Comparison of ENCODE assay signal across 8 cellular contexts in the genomic region with DNA sequence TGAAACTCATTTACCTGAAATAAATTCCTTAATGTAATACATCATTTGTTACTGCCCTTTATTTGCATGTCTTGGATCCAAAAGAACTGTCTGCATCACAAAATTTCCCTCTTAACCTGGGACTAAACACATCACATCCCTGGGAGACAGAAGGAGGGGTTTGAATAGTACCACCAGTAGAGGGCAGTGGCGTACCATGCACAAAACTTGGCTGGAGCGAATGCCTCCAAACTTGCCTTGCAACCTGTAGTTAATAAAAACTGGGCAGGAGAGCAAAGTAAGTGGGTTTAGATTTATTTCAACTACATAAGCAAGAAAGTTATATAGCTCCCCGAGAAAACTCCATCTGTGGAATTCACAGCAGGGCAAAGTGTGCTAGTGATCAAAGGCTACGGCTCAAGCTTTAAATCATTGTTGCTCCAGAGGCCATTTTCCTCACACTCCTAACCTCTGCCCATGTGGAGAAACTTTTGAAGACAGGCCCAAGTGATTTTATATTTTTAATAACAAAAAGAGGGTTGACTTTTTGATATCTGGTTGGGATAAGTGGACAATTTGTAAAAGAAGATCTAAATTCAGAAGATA.
DNase-seq lines count a peak whose midpoint lies in the region.

No MANE protein-coding gene starts in this region.

- H3K4me3 ChIP-seq in H7 (ENCODE audit: insufficient read depth, low read depth, low read length) = no peak overlapping the region

- DNase-seq in activated CD8-positive, alpha-beta memory T cell treated with anti-CD3 and anti-CD28 coated beads for 48 hours (ENCODE audit: low read depth in 2 of 3, low spot score in 2 of 3) = peak in 2 of 3 experiments; percentile 0 to 20
- DNase-seq in activated CD8-positive, alpha-beta memory T cell treated with anti-CD3 and anti-CD28 coated beads, Interleukin-2, amount 50 U/mL, for 4 hours = no peak
- peak; percentile 8 for DNase-seq in H7
- DNase-seq in NCI-H2171 treated with DMSO at 0.1 percent for 48 hours (lab: John Stamatoyannopoulos, UW) = peak; percentile 65
- peak; percentile 3 for DNase-seq in amniotic stem cell (lab: John Stamatoyannopoulos, UW)
- peak; percentile 68 for DNase-seq in iPS-NIHi11 (ENCODE audit: low spot score)
- peak; percentile 19 for DNase-seq in stimulated activated CD4-positive, alpha-beta T cell treated with anti-CD3 and anti-CD28 coated beads, Interleukin-4, amount 100 ng/mL, for 24 hours
- DNase-seq in middle frontal gyrus (ENCODE audit: extremely low spot score, low spot score) = no peak

- H3K27me3 ChIP-seq in H7 (ENCODE audit: control insufficient read depth, insufficient read depth, low read length) = no peaks in the 10 kb centered on the region

- H3K36me3 ChIP-seq in H7 (replicated peaks; ENCODE audit: control insufficient read depth, insufficient read depth, low read length) = no peaks in the 10 kb centered on the region

Comparison
In these comparisons a context has a peak if more than half of its experiments do, and no peak if none do; other contexts are left out.
1. DNase-seq: peak in activated CD8-positive, alpha-beta memory T cell treated with anti-CD3 and anti-CD28 coated beads for 48 hours (2 of 3), H7 (single experiment), NCI-H2171 treated with DMSO at 0.1 percent for 48 hours (single experiment), amniotic stem cell (single experiment), iPS-NIHi11 (single experiment) and stimulated activated CD4-positive, alpha-beta T cell treated with anti-CD3 and anti-CD28 coated beads, Interleukin-4, amount 100 ng/mL, for 24 hours (single experiment); none in activated CD8-positive, alpha-beta memory T cell treated with anti-CD3 and anti-CD28 coated beads, Interleukin-2, amount 50 U/mL, for 4 hours (single experiment) and middle frontal gyrus (single experiment).